ENCODE assay signal across 11 cellular contexts in the genomic region with DNA sequence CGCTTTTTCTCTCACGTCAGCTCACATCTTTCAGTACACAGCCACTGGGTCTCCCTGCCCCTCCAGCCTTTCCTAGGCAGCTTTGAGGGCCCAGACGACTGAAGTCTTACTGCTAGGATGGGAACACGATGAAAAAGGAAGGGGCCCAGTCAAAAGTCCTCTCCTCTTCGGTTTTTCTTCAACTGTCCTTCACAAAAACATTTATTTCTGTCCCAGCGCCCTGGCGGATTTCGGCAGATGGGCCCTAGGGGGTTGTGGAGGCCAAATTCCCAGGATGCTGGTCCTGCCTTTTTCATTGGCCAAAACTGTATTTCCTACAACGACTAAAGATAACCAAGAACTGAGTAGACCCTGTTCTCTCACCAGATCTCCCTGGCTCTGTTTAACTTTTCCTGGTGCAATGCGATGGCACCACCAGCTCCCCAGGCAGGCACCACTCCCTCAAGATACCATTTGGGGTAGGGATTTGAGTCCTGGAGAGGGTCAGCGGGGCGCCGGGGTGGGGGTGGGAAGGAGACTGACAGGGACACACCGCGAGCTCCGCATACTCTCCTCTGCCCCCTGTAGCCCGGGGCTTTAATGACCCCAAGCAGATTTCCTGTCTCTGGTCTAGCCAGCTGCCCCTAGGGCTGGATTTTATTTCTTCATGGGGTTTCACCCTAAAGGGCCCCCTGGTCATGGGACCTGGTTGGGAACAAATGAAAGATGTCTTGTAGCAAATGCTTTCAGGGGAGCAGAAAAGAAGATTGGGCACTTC. TPM values are rescaled to one million over a fixed set of nuclear protein-coding genes. Genes with fewer than 3 reads are reported as not detected.
A peak's percentile ranks its signal among the peaks of the same experiment; 100 is the strongest.
DNase-seq lines count a peak whose midpoint lies in the region; ATAC-seq, FAIRE-seq and TF ChIP-seq lines count a peak whose summit lies in the region.
"Had no signal": no experiment of that assay in that cellular context is flagged by ENCODE, and none has a peak within 500 bp of the region (broad histone marks: within the 10 kb centered on the region; RNA-seq: fewer than 3 reads in every experiment).

No MANE protein-coding gene starts in this region.

- H3K27ac Mint-ChIP-seq in CD8-positive, alpha-beta T cell: no peak overlapping the region

- no peaks in the 10 kb centered on the region for H3K9me3 Mint-ChIP-seq in CD8-positive, alpha-beta T cell
- H3K9me3 Mint-ChIP-seq: central memory CD8-positive, alpha-beta T cell had no signal

- no peak for DNase-seq in CD8-positive, alpha-beta T cell
- peak; percentile 2 for DNase-seq in OCI-M1 (lab: John Stamatoyannopoulos, UW)
- no peak for DNase-seq in esophagus muscularis mucosa (ENCODE audit: extremely low spot score)
- no peak for DNase-seq in pancreas
- no peak for DNase-seq in NCI-H2107 (lab: John Stamatoyannopoulos, UW)
- DNase-seq in kidney glomerular epithelial cell (lab: John Stamatoyannopoulos, UW): no peak
- no peak for DNase-seq in NCI-H524 treated with DMSO at 0.1 percent for 48 hours (lab: John Stamatoyannopoulos, UW)
- DNase-seq: DND-41, uterus had no signal

- 27% methylated on average over 16 of the region's 17 CpGs for WGBS in esophagus muscularis mucosa
- 31 to 34% methylated on average over 17 of the region's 17 CpGs for WGBS in pancreas, 2 donors

- peaks cover 65% of the 10 kb centered on the region for H3K27me3 Mint-ChIP-seq in CD8-positive, alpha-beta T cell (ENCODE audit: low read depth)

- no peak for TF ChIP-seq CTCF in CD8-positive, alpha-beta T cell (IDR thresholded peaks at IDR 0.05)
- TF ChIP-seq CTCF in esophagus muscularis mucosa (IDR thresholded peaks at IDR 0.05) (no peak), pancreas (IDR thresholded peaks at IDR 0.05) (no peak)

- no peaks in the 10 kb centered on the region for H3K36me3 Mint-ChIP-seq in CD8-positive, alpha-beta T cell

- H3K4me3 ChIP-seq in CD8-positive, alpha-beta T cell (ENCODE audit: low read depth, low read length): no peak overlapping the region
- peak overlapping the region; percentile 39 to 51 (median 41) for H3K4me3 ChIP-seq in esophagus muscularis mucosa
- H3K4me3 ChIP-seq in pancreas: peak overlapping the region in 2 of 4 donors; percentile 32 to 42
- H3K4me3 ChIP-seq: uterus had no signal

- H3K36me3 ChIP-seq in CD8-positive, alpha-beta T cell (ENCODE audit: insufficient read depth, low read length): no peaks in the 10 kb centered on the region
- H3K36me3 ChIP-seq in esophagus muscularis mucosa (no peaks in the 10 kb centered on the region), pancreas (no peaks in the 10 kb centered on the region)
- H3K36me3 ChIP-seq: uterus had no signal

- no peak for TF ChIP-seq POLR2A in esophagus muscularis mucosa (IDR thresholded peaks at IDR 0.05; ENCODE audit: low read depth)

- H3K27me3 ChIP-seq in CD8-positive, alpha-beta T cell (ENCODE audit: insufficient read depth, low read length): peaks cover 33% of the 10 kb centered on the region
- H3K27me3 ChIP-seq in esophagus muscularis mucosa: peaks cover 5 to 99% (median 72%) of the 10 kb centered on the region in 4 donors
- peaks cover 0 to 15% (median 0%) of the 10 kb centered on the region in 4 donors for H3K27me3 ChIP-seq in pancreas

- peaks cover 11% of the 10 kb centered on the region for H3K4me1 ChIP-seq in CD8-positive, alpha-beta T cell (ENCODE audit: insufficient read depth, low read length)
- peaks cover 27 to 45% (median 38%) of the 10 kb centered on the region in 4 donors for H3K4me1 ChIP-seq in esophagus muscularis mucosa
- H3K4me1 ChIP-seq in pancreas: no peaks in the 10 kb centered on the region

- peaks cover 29% of the 10 kb centered on the region for H3K4me1 Mint-ChIP-seq in CD8-positive, alpha-beta T cell (ENCODE audit: low read depth)

- H3K27ac ChIP-seq in CD8-positive, alpha-beta T cell (ENCODE audit: low read depth, low read length): no peak overlapping the region
- H3K27ac ChIP-seq in esophagus muscularis mucosa (replicated peaks in 1 of 4) (no peak overlapping the region), pancreas (no peak overlapping the region)
- H3K27ac ChIP-seq: uterus had no signal

- CTCF ChIA-PET in CD8-positive, alpha-beta T cell (lab: Charles Lee): interaction anchor here (0.7 to 1.6 kb wide), 2 partner anchors 9 to 351 kb away, joined by 3 read pairs; no protein-coding TSS in a partner anchor

- H3K9me3 ChIP-seq in CD8-positive, alpha-beta T cell (ENCODE audit: low read length): no peaks in the 10 kb centered on the region
- H3K9me3 ChIP-seq in esophagus muscularis mucosa (no peaks in the 10 kb centered on the region), pancreas (no peaks in the 10 kb centered on the region)
- H3K9me3 ChIP-seq: uterus had no signal

- FAIRE-seq in pancreas (lab: Jason Lieb, UNC): no peak

- POLR2A ChIA-PET in CD8-positive, alpha-beta T cell (lab: Charles Lee): no interaction called here

- H3K4me3 Mint-ChIP-seq in CD8-positive, alpha-beta T cell: peak overlapping the region; percentile 47
- H3K4me3 Mint-ChIP-seq: central memory CD8-positive, alpha-beta T cell had no signal

- TF ChIP-seq EP300 in esophagus muscularis mucosa (IDR thresholded peaks at IDR 0.05): no peak

- no peak for ATAC-seq in CD8-positive, alpha-beta T cell
- ATAC-seq in pancreas (peak in 3 of 4 donors; percentile 32 to 45 (median 42)), HG02870 (IDR thresholded peaks at IDR 0.05; ENCODE audit: unreplicated experiment) (no peak)

- intact Hi-C loops in CD8-positive, alpha-beta T cell (cut with DNase I, micrococcal nuclease): no loop called here
- intact Hi-C loops in esophagus muscularis mucosa (cut with DNase I) (no loop called here), pancreas (cut with DNase I) (no loop called here)

RNA-seq across cellular contexts. Expression of a gene that starts 7.4 kb away (rescaled TPM):
- not detected for total RNA-seq in CD8-positive, alpha-beta T cell
- total RNA-seq in esophagus muscularis mucosa (1 to 10 TPM in 3 of 4 donors, under 1 TPM in 1; under 0.01 to 1.9 (median 1.5) TPM), pancreas (1 to 10 TPM; 2.8 to 6.2 (median 3.5) TPM)
- 1 to 10 TPM; 3.6 to 4.2 TPM for polyA plus RNA-seq in pancreas

Comparison
In these comparisons a context has a peak if more than half of its experiments do, and no peak if none do; other contexts are left out.
1. ATAC-seq: peak in pancreas (3 of 4); none in CD8-positive, alpha-beta T cell (single experiment) and HG02870 (single experiment).